1 cellular context compared by ENCODE assay signal in genomic region chr15:63218114-63218808, GRCh38.
TF ChIP-seq lines count a peak whose summit lies in the region.

No MANE protein-coding gene starts in this region.

TF ChIP-seq in SK-N-SH, 30 proteins besides CTCF, POLR2A, EP300 and RAD21 (continued from another document):
- TF ChIP-seq REST (IDR thresholded peaks at IDR 0.05; ENCODE audit: low read depth, low read length), result no peak
